1 cellular context compared by ENCODE assay signal in the genomic region with DNA sequence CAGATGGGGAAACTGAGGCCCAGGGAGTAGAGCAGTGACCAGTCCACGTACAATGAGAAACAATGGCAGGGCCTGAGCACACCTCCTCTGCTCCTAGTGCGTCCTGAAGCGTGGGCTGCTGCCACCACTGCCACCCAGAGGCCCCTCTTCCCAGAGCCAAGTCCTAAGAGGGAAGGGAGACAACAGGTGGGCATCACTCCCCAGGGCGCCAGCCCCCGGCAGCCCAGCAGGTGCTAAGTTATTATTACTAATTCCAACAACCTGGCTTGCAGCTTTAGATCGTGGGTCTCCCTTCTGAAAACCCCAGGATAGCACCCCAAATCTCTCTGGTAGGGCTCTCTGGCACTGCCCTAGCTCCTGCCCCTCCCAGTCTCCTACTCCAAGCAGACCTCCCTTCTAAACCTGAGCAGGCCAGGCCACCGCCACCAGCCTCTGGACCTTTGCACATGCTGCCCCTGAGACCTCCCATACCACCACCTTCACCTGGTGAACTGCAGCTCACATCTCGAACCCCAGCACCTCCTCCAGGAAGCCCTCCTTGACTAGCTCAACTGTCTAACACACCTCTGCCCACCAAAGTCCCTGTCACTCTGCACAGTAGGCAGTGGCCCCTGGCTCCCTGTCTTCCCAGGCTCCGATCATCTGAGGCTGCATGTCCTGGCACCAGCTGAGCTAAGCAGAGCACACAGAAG.
TF ChIP-seq lines count a peak whose summit lies in the region.

No MANE protein-coding gene starts in this region.

TF ChIP-seq in HEK293, 187 proteins besides CTCF, POLR2A, EP300 and RAD21 (continued from another document):
- TF ChIP-seq OSR2 (tag by site-specific recombination; IDR thresholded peaks at IDR 0.05) (no peak), GLIS2 (tag by site-specific recombination; IDR thresholded peaks at IDR 0.05) (no peak), ZNF48 (tag by site-specific recombination; IDR thresholded peaks at IDR 0.05) (no peak), ZNF623 (tag by site-specific recombination; IDR thresholded peaks at IDR 0.05) (peak; percentile 73), ZNF121 (tag by site-specific recombination; IDR thresholded peaks at IDR 0.05) (no peak)
TF ChIP-seq in HEK293: peak in this region for 2.
